In genomic region chr6:138007014-138007472, GRCh38 we compare ENCODE assay signal across 8 cellular contexts.
DNase-seq lines count a peak whose midpoint lies in the region; ATAC-seq lines count a peak whose summit lies in the region.

No MANE protein-coding gene starts in this region.

- peak; percentile 30 for ATAC-seq in left colon
- no peak for ATAC-seq in GM18867 (IDR thresholded peaks at IDR 0.05; ENCODE audit: unreplicated experiment)
- ATAC-seq in HG03520 (IDR thresholded peaks at IDR 0.05; ENCODE audit: unreplicated experiment): no peak

- no peaks in the 10 kb centered on the region for H3K27me3 ChIP-seq in adipocyte (replicated peaks; ENCODE audit: control insufficient read depth, insufficient read depth, low read length)

- intact Hi-C loops in left colon (cut with DNase I, micrococcal nuclease): loop anchor here (10.0 kb wide), 2 partner anchors 108 to 398 kb away; partner anchors contain the start of gene HEBP2 (in 1 of the 2)

- no peak overlapping the region for H3K9ac ChIP-seq in adipocyte (ENCODE audit: low read length)

- no peaks in the 10 kb centered on the region for H3K9me3 ChIP-seq in adipocyte (ENCODE audit: control insufficient read depth, low read length)

- peaks cover 17% of the 10 kb centered on the region for H3K4me1 ChIP-seq in adipocyte (ENCODE audit: control insufficient read depth, insufficient read depth, low read length)

- DNase-seq in activated effector memory CD4-positive, alpha-beta T cell treated with anti-CD3 and anti-CD28 coated beads, Interleukin-2, amount 50 U/mL, for 16 hours: peak; percentile 65
- DNase-seq in activated effector memory CD4-positive, alpha-beta T cell treated with Interleukin-2 at 50 U/mL for 16 hours: no peak
- DNase-seq in NCI-H1694 (lab: John Stamatoyannopoulos, UW): peak; percentile 31
- DNase-seq in adipocyte (ENCODE audit: low read depth): peak; percentile 42
- peak in 1 of 2 donors; percentile 34 for DNase-seq in left colon
- no peak for DNase-seq in NCI-H128 (lab: John Stamatoyannopoulos, UW; ENCODE audit: unreplicated experiment)

- no peak overlapping the region for H3K4me3 ChIP-seq in adipocyte (ENCODE audit: low read length)

- H3K36me3 ChIP-seq in adipocyte (ENCODE audit: control insufficient read depth, insufficient read depth, low read length, severe bottlenecking): no peaks in the 10 kb centered on the region

Comparison
In these comparisons a context has a peak if more than half of its experiments do, and no peak if none do; other contexts are left out.
1. DNase-seq: peak in activated effector memory CD4-positive, alpha-beta T cell treated with anti-CD3 and anti-CD28 coated beads, Interleukin-2, amount 50 U/mL, for 16 hours (single experiment), NCI-H1694 (single experiment) and adipocyte (single experiment); none in activated effector memory CD4-positive, alpha-beta T cell treated with Interleukin-2 at 50 U/mL for 16 hours (single experiment) and NCI-H128 (single experiment).